In the genomic region with DNA sequence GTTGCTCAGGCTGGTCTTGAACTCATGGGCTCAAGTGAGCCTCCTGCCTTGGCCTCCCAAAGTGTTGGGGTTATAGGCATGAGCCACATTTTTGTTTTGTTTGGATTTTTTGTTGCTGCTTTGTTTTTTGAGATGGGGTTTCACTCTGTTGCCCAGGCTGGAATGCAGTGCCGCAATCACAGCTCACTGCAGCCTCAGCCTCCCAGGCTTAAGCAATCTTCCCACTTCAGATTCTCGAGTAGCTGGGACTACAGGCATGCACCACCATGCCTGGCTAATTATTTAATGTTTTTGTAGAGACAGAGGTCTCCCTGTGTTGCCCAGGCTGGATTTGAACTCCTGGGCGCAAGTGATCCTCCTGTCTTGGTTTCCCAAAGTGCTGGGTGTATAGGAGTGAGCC, we compare ENCODE assay signal across 20 cellular contexts. TPM values are rescaled to one million over a fixed set of nuclear protein-coding genes. Genes with fewer than 3 reads are reported as not detected.
"Had no signal": no experiment of that assay in that cellular context is flagged by ENCODE, and none has a peak within 500 bp of the region (broad histone marks: within the 10 kb centered on the region; RNA-seq: fewer than 3 reads in every experiment).

No MANE protein-coding gene starts in this region.

- H3K4me3 Mint-ChIP-seq: activated CD8-positive, alpha-beta T cell treated with anti-CD3 and anti-CD28 coated beads, Interleukin-2, amount 10 ng/mL, durations not matched to agents 7 days and 5 days; activated naive CD8-positive, alpha-beta T cell treated with anti-CD3 and anti-CD28 coated beads, Interleukin-2, amount 10 ng/mL, durations not matched to agents 7 days and 5 days; activated T-helper 1 cell treated with anti-CD3 and anti-CD28 coated beads, Interleukin-12 subunit alpha, Interleukin-12 subunit beta, Interleukin-2, Interleukin-4 antibody, amounts not matched to agents 30 ng/mL and 10 ng/mL and 1 ng/mL, durations not matched to agents 14 hours and 24 hours and 36 hours; immature natural killer cell; naive thymus-derived CD4-positive, alpha-beta T cell; T-helper 17 cell; WTC11 had no signal

- H3K4me3 ChIP-seq: dorsolateral prefrontal cortex, esophagus muscularis mucosa, SJCRH30 had no signal

- H3K36me3 Mint-ChIP-seq: activated naive CD8-positive, alpha-beta T cell treated with anti-CD3 and anti-CD28 coated beads, Interleukin-2, amount 10 ng/mL, durations not matched to agents 7 days and 5 days; immature natural killer cell; naive thymus-derived CD4-positive, alpha-beta T cell; WTC11 had no signal

- H3K9me3 Mint-ChIP-seq: activated naive CD8-positive, alpha-beta T cell treated with anti-CD3 and anti-CD28 coated beads, Interleukin-2, amount 10 ng/mL, durations not matched to agents 7 days and 5 days; activated T-helper 1 cell treated with anti-CD3 and anti-CD28 coated beads, Interleukin-12 subunit alpha, Interleukin-12 subunit beta, Interleukin-2, Interleukin-4 antibody, amounts not matched to agents 30 ng/mL and 10 ng/mL and 1 ng/mL, durations not matched to agents 14 hours and 24 hours and 36 hours; immature natural killer cell; naive thymus-derived CD4-positive, alpha-beta T cell; WTC11 had no signal

- H3K4me1 Mint-ChIP-seq: immature natural killer cell, T-helper 17 cell, WTC11 had no signal

- H3K9me3 ChIP-seq: esophagus muscularis mucosa, neutrophil, SJCRH30 had no signal

- H3K27ac ChIP-seq: dorsolateral prefrontal cortex, esophagus muscularis mucosa, neutrophil, parathyroid adenoma, SJCRH30 had no signal

- DNase-seq: activated CD4-positive, alpha-beta T cell treated with anti-CD3 and anti-CD28 coated beads for 4 hours; activated CD8-positive, alpha-beta memory T cell treated with anti-CD3 and anti-CD28 coated beads, Interleukin-2, amount 50 U/mL, for 4 hours; activated CD8-positive, alpha-beta T cell treated with anti-CD3 and anti-CD28 coated beads, Interleukin-2, amount 10 ng/mL, durations not matched to agents 7 days and 5 days; activated naive CD8-positive, alpha-beta T cell treated with anti-CD3 and anti-CD28 coated beads, Interleukin-2, amount 10 ng/mL, durations not matched to agents 7 days and 5 days; dorsolateral prefrontal cortex; head of caudate nucleus; immature natural killer cell; left cardiac atrium; naive thymus-derived CD4-positive, alpha-beta T cell; SJCRH30; small intestine; stimulated activated CD4-positive, alpha-beta T cell treated with anti-CD3 and anti-CD28 coated beads, Interleukin-4, amount 100 ng/mL, for 4 hours; stimulated activated CD8-positive, alpha-beta memory T cell treated with anti-CD3 and anti-CD28 coated beads, Interleukin-4, amount 100 ng/mL, for 48 hours; stimulated activated naive CD8-positive, alpha-beta T cell treated with anti-CD3 and anti-CD28 coated beads, Interleukin-15, Interleukin-2, amounts not matched to agents 100 U/mL and 50 U/mL, for 24 hours; T-helper 17 cell had no signal

- H3K36me3 ChIP-seq: esophagus muscularis mucosa, neutrophil, SJCRH30 had no signal

- ATAC-seq: activated CD8-positive, alpha-beta T cell treated with anti-CD3 and anti-CD28 coated beads, Interleukin-2, amount 10 ng/mL, durations not matched to agents 7 days and 5 days; left cardiac atrium; naive thymus-derived CD4-positive, alpha-beta T cell; stimulated activated naive CD8-positive, alpha-beta T cell treated with anti-CD3 and anti-CD28 coated beads, Interleukin-15, Interleukin-2, amounts not matched to agents 100 U/mL and 50 U/mL, for 24 hours; T-helper 17 cell; WTC11 had no signal

- H3K4me1 ChIP-seq: esophagus muscularis mucosa, parathyroid adenoma had no signal

- H3K27me3 ChIP-seq: SJCRH30 had no signal

RNA-seq across cellular contexts. Expression of a gene that starts 5.7 kb away (rescaled TPM):
- total RNA-seq: activated CD8-positive, alpha-beta T cell treated with anti-CD3 and anti-CD28 coated beads, Interleukin-2, amount 10 ng/mL, durations not matched to agents 7 days and 5 days; SJCRH30 had no signal
- polyA plus RNA-seq: immature natural killer cell had no signal
